ENCODE assay signal across 20 cellular contexts in the genomic region with DNA sequence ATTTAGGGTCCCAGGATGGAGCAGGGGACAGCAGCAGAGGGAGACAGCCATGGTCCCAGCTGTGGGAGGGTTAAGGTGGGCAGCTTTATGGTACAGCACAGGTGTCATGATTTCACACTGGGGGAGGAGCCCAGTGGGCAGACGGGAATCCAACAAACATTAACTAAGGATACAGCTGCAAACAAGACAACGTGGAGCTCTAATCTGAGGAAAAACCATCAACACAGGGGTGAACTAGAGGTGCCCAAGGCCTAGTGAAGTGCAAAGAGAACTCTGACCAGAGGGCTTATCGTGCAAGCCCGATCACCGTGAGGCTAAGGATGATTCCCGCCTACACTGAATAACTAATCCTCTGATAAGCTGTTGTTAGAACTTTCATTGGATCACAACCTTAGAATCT. TPM values are rescaled to one million over a fixed set of nuclear protein-coding genes. Genes with fewer than 3 reads are reported as not detected.
A peak's percentile ranks its signal among the peaks of the same experiment; 100 is the strongest.
DNase-seq lines count a peak whose midpoint lies in the region; ATAC-seq and TF ChIP-seq lines count a peak whose summit lies in the region.
"Had no signal": no experiment of that assay in that cellular context is flagged by ENCODE, and none has a peak within 500 bp of the region (broad histone marks: within the 10 kb centered on the region; RNA-seq: fewer than 3 reads in every experiment).

No MANE protein-coding gene starts in this region.

- peak overlapping the region; percentile 69 to 80 for H3K27ac ChIP-seq in liver (ENCODE audit: low read depth in 1 of 2, low read length in 2 of 2)
- H3K27ac ChIP-seq: KMS-11 had no signal

- no peaks in the 10 kb centered on the region for H3K27me3 ChIP-seq in liver (ENCODE audit: control insufficient read depth in 4 of 4, insufficient read depth in 4 of 4, low read length in 3 of 4)

- H3K4me3 Mint-ChIP-seq in activated naive CD8-positive, alpha-beta T cell: no peak overlapping the region
- no peak overlapping the region for H3K4me3 Mint-ChIP-seq in activated naive CD8-positive, alpha-beta T cell treated with anti-CD3 and anti-CD28 coated beads for 36 hours
- no peak overlapping the region for H3K4me3 Mint-ChIP-seq in activated CD8-positive, alpha-beta T cell treated with anti-CD3 and anti-CD28 coated beads for 36 hours
- H3K4me3 Mint-ChIP-seq: CD14-positive monocyte had no signal

- ATAC-seq in activated CD8-positive, alpha-beta T cell treated with anti-CD3 and anti-CD28 coated beads for 36 hours: no peak
- ATAC-seq in GM19035 (IDR thresholded peaks at IDR 0.05; ENCODE audit: unreplicated experiment) (no peak), HG03039 (IDR thresholded peaks at IDR 0.05; ENCODE audit: unreplicated experiment) (no peak)

- TF ChIP-seq CTCF in activated CD8-positive, alpha-beta T cell treated with anti-CD3 and anti-CD28 coated beads for 36 hours (IDR thresholded peaks at IDR 0.05): no peak
- no peak for TF ChIP-seq CTCF in liver (IDR thresholded peaks at IDR 0.05; ENCODE audit: low read depth, low read length, missing input control)

- H3K36me3 Mint-ChIP-seq in activated naive CD8-positive, alpha-beta T cell: peaks cover 18% of the 10 kb centered on the region
- H3K36me3 Mint-ChIP-seq in activated naive CD8-positive, alpha-beta T cell treated with anti-CD3 and anti-CD28 coated beads for 36 hours: peaks cover 54% of the 10 kb centered on the region
- peaks cover 66% of the 10 kb centered on the region for H3K36me3 Mint-ChIP-seq in activated CD8-positive, alpha-beta T cell treated with anti-CD3 and anti-CD28 coated beads for 36 hours (ENCODE audit: low read depth)

- POLR2A ChIA-PET in activated CD8-positive, alpha-beta T cell treated with anti-CD3 and anti-CD28 coated beads for 36 hours (lab: Charles Lee): interaction anchor here (0.9 to 2.8 kb wide), 5 partner anchors 9 to 53 kb away, joined by 3 to 11 read pairs (median 6); no protein-coding TSS in a partner anchor

- H3K9me3 Mint-ChIP-seq in activated naive CD8-positive, alpha-beta T cell (ENCODE audit: low read depth): no peaks in the 10 kb centered on the region
- no peaks in the 10 kb centered on the region for H3K9me3 Mint-ChIP-seq in activated naive CD8-positive, alpha-beta T cell treated with anti-CD3 and anti-CD28 coated beads for 36 hours
- H3K9me3 Mint-ChIP-seq in activated CD8-positive, alpha-beta T cell treated with anti-CD3 and anti-CD28 coated beads for 36 hours: no peaks in the 10 kb centered on the region

- H3K4me1 Mint-ChIP-seq in activated naive CD8-positive, alpha-beta T cell (ENCODE audit: low read depth): peaks cover 19% of the 10 kb centered on the region
- H3K4me1 Mint-ChIP-seq in activated naive CD8-positive, alpha-beta T cell treated with anti-CD3 and anti-CD28 coated beads for 36 hours: peaks cover 28% of the 10 kb centered on the region
- peaks cover 37% of the 10 kb centered on the region for H3K4me1 Mint-ChIP-seq in activated CD8-positive, alpha-beta T cell treated with anti-CD3 and anti-CD28 coated beads for 36 hours (ENCODE audit: low read depth)

- intact Hi-C loops in activated CD8-positive, alpha-beta T cell treated with anti-CD3 and anti-CD28 coated beads for 36 hours (cut with micrococcal nuclease): no loop called here

- peaks cover 0 to 7% (median 1%) of the 10 kb centered on the region in 4 donors for H3K36me3 ChIP-seq in liver (ENCODE audit: control insufficient read depth in 4 of 4, insufficient read depth in 3 of 4, low read depth in 1 of 4, low read length in 3 of 4)

- no peak overlapping the region for H3K9ac ChIP-seq in liver (ENCODE audit: low read depth in 1 of 2, low read length in 2 of 2)
- H3K9ac ChIP-seq: KMS-11 had no signal

- peak overlapping the region; percentile 29 for H3K27ac Mint-ChIP-seq in activated naive CD8-positive, alpha-beta T cell
- no peak overlapping the region for H3K27ac Mint-ChIP-seq in activated naive CD8-positive, alpha-beta T cell treated with anti-CD3 and anti-CD28 coated beads for 36 hours
- H3K27ac Mint-ChIP-seq in activated CD8-positive, alpha-beta T cell treated with anti-CD3 and anti-CD28 coated beads for 36 hours: peak overlapping the region; percentile 74

- H3K4me3 ChIP-seq in liver (ENCODE audit: low read depth in 1 of 3, low read length in 3 of 3): no peak overlapping the region

- WGBS in liver: 29% methylated on average over 6 of the region's 6 CpGs

- TF ChIP-seq RAD21 in liver (IDR thresholded peaks at IDR 0.05): peak; percentile 31 to 51

- H3K27me3 Mint-ChIP-seq in activated naive CD8-positive, alpha-beta T cell: no peaks in the 10 kb centered on the region
- H3K27me3 Mint-ChIP-seq in activated naive CD8-positive, alpha-beta T cell treated with anti-CD3 and anti-CD28 coated beads for 36 hours: no peaks in the 10 kb centered on the region
- H3K27me3 Mint-ChIP-seq in activated CD8-positive, alpha-beta T cell treated with anti-CD3 and anti-CD28 coated beads for 36 hours: no peaks in the 10 kb centered on the region

- H3K4me1 ChIP-seq in liver (ENCODE audit: control insufficient read depth in 4 of 4, insufficient read depth in 4 of 4, low read length in 3 of 4): peaks cover 24 to 45% (median 37%) of the 10 kb centered on the region in 4 donors

- DNase-seq in activated naive CD8-positive, alpha-beta T cell treated with anti-CD3 and anti-CD28 coated beads for 36 hours: no peak
- DNase-seq in activated CD8-positive, alpha-beta T cell treated with anti-CD3 and anti-CD28 coated beads for 36 hours: no peak
- DNase-seq in cerebellar nuclear complex (lab: John Stamatoyannopoulos, UW): no peak
- no peak for DNase-seq in stimulated activated naive CD4-positive, alpha-beta T cell treated with Interleukin-2 at 50 U/mL for 16 hours (lab: John Stamatoyannopoulos, UW)
- DNase-seq: activated CD4-positive, alpha-beta T cell treated with anti-CD3 and anti-CD28 coated beads, Interleukin-2, amount 50 U/mL, for 1 hour; activated T-cell treated with anti-CD3 and anti-CD28 coated beads for 4 hours; cortex of kidney; glutamatergic neuron; GOT3; MV-4-11; NCI-H1694 treated with DMSO at 0.1 percent for 48 hours; Right ventricle myocardium superior; stimulated activated CD4-positive, alpha-beta T cell treated with anti-CD3 and anti-CD28 coated beads, Interleukin-4, amount 100 ng/mL, for 4 hours; substantia nigra had no signal

- CTCF ChIA-PET in activated CD8-positive, alpha-beta T cell treated with anti-CD3 and anti-CD28 coated beads for 36 hours (lab: Charles Lee): interaction anchor here (0.9 to 7.5 kb wide), 15 partner anchors 11 to 124 kb away, joined by 3 to 177 read pairs (median 23); a partner anchor contains a TSS

- H3K9me3 ChIP-seq in liver (ENCODE audit: control insufficient read depth in 4 of 4, low read length in 3 of 4): no peaks in the 10 kb centered on the region

TF ChIP-seq in liver, 16 proteins besides CTCF, POLR2A, EP300 and RAD21 (continues in another document):
- TF ChIP-seq GABPA (IDR thresholded peaks at IDR 0.05 in 1 of 2, conservative IDR thresholded peaks at IDR 0.05 in 1 of 2) (peak in 1 of 2 donors; percentile 31), NR2F2 (IDR thresholded peaks at IDR 0.05) (no peak), TAF1 (conservative IDR thresholded peaks at IDR 0.05) (no peak), RXRA (IDR thresholded peaks at IDR 0.05) (peak; percentile 72 to 98)
- TF ChIP-seq, protein P1, sequence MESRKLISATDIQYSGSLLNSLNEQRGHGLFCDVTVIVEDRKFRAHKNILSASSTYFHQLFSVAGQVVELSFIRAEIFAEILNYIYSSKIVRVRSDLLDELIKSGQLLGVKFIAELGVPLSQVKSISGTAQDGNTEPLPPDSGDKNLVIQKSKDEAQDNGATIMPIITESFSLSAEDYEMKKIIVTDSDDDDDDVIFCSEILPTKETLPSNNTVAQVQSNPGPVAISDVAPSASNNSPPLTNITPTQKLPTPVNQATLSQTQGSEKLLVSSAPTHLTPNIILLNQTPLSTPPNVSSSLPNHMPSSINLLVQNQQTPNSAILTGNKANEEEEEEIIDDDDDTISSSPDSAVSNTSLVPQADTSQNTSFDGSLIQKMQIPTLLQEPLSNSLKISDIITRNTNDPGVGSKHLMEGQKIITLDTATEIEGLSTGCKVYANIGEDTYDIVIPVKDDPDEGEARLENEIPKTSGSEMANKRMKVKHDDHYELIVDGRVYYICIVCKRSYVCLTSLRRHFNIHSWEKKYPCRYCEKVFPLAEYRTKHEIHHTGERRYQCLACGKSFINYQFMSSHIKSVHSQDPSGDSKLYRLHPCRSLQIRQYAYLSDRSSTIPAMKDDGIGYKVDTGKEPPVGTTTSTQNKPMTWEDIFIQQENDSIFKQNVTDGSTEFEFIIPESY (IDR thresholded peaks at IDR 0.05): peak; percentile 88
- TF ChIP-seq, protein P2, sequence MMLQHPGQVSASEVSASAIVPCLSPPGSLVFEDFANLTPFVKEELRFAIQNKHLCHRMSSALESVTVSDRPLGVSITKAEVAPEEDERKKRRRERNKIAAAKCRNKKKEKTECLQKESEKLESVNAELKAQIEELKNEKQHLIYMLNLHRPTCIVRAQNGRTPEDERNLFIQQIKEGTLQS (IDR thresholded peaks at IDR 0.05): no peak
- TF ChIP-seq, protein P3, sequence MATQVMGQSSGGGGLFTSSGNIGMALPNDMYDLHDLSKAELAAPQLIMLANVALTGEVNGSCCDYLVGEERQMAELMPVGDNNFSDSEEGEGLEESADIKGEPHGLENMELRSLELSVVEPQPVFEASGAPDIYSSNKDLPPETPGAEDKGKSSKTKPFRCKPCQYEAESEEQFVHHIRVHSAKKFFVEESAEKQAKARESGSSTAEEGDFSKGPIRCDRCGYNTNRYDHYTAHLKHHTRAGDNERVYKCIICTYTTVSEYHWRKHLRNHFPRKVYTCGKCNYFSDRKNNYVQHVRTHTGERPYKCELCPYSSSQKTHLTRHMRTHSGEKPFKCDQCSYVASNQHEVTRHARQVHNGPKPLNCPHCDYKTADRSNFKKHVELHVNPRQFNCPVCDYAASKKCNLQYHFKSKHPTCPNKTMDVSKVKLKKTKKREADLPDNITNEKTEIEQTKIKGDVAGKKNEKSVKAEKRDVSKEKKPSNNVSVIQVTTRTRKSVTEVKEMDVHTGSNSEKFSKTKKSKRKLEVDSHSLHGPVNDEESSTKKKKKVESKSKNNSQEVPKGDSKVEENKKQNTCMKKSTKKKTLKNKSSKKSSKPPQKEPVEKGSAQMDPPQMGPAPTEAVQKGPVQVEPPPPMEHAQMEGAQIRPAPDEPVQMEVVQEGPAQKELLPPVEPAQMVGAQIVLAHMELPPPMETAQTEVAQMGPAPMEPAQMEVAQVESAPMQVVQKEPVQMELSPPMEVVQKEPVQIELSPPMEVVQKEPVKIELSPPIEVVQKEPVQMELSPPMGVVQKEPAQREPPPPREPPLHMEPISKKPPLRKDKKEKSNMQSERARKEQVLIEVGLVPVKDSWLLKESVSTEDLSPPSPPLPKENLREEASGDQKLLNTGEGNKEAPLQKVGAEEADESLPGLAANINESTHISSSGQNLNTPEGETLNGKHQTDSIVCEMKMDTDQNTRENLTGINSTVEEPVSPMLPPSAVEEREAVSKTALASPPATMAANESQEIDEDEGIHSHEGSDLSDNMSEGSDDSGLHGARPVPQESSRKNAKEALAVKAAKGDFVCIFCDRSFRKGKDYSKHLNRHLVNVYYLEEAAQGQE (IDR thresholded peaks at IDR 0.05): peak; percentile 65

RNA-seq across cellular contexts. Expression of a gene that starts 18.7 kb away (rescaled TPM):
- 100 to 1,000 TPM in 1 of 2 experiments, 10 to 100 TPM in 1; 95.6 to 101 TPM for total RNA-seq in activated naive CD8-positive, alpha-beta T cell treated with anti-CD3 and anti-CD28 coated beads for 36 hours
- 100 to 1,000 TPM; 118 to 127 TPM for total RNA-seq in activated CD8-positive, alpha-beta T cell treated with anti-CD3 and anti-CD28 coated beads for 36 hours
- 10 to 100 TPM; 38.9 to 40.2 TPM for total RNA-seq in liver
- 10 to 100 TPM; 29.3 to 46.4 TPM for polyA plus RNA-seq in liver
